Comparison of ENCODE assay signal across 6 cellular contexts in genomic region chr7:36716802-36717201, GRCh38. TPM values are rescaled to one million over a fixed set of nuclear protein-coding genes. Genes with fewer than 3 reads are reported as not detected.
"Had no signal": no experiment of that assay in that cellular context is flagged by ENCODE, and none has a peak within 500 bp of the region (broad histone marks: within the 10 kb centered on the region; RNA-seq: fewer than 3 reads in every experiment).

No MANE protein-coding gene starts in this region.

RNA-seq across cellular contexts. Expression of gene AOAH, which starts 7.5 kb away (rescaled TPM):
- total RNA-seq: astrocyte, bronchial epithelial cell, chondrocyte, endothelial cell of umbilical vein, fibroblast of lung, fibroblast of villous mesenchyme had no signal
- polyA plus RNA-seq: endothelial cell of umbilical vein, fibroblast of lung had no signal
